Comparison of ENCODE assay signal across 17 cellular contexts in the genomic region with DNA sequence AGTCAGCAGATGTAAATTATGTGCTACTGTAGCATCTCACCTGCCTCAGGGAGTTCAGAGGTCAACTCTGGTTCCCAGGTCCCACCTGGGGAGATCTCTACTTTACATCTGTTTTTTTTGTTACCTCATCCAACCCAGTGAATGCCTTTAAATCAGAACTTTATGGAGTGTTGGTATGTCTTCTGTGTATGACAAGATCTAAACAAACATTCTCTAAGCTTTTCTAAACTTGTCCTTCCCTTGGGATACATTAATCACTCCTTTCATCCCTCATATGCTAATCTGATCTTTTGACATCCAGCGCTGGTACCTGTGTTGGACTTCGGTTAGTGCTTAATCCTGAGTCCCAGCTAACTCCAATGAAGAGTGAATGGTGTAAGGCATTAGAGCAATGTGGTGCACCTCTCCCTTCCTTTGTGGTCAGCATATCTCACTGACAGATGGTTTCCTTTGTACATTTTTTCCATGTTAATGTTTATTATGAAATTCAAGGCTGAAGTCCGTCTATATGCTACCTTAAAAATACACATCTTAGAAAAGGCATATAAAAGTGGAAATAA.
DNase-seq lines count a peak whose midpoint lies in the region; ATAC-seq, FAIRE-seq and TF ChIP-seq lines count a peak whose summit lies in the region.
"Had no signal": no experiment of that assay in that cellular context is flagged by ENCODE, and none has a peak within 500 bp of the region (broad histone marks: within the 10 kb centered on the region; RNA-seq: fewer than 3 reads in every experiment).

No MANE protein-coding gene starts in this region.

- no peak for TF ChIP-seq POLR2A in breast epithelium (IDR thresholded peaks at IDR 0.05)
- no peak for TF ChIP-seq POLR2A in upper lobe of left lung (IDR thresholded peaks at IDR 0.05)

- no peak overlapping the region for H3K4me2 ChIP-seq in mammary epithelial cell (ENCODE audit: insufficient read depth, low read depth, low read length)
- H3K4me2 ChIP-seq in SK-N-SH: no peak overlapping the region

- in situ Hi-C loops in mammary epithelial cell (cut with MboI; ENCODE audit: low sequenced_read_pairs in 2 of 2): no loop called here

- DNase-seq in mammary epithelial cell (peak; percentile 34), breast epithelium (ENCODE audit: low spot score in 2 of 2) (no peak), SK-N-SH (no peak), dermis blood vessel endothelial cell (peak; percentile 69), activated gamma-delta T cell treated with Interleukin-2 at 50 U/mL for 16 hours (no peak), upper lobe of left lung (no peak), D721Med (ENCODE audit: insufficient read length, low spot score) (no peak)
- no peak for DNase-seq in effector CD4-positive, alpha-beta T cell
- DNase-seq: Calu3; NCI-H1105 treated with DMSO at 0.1 percent for 48 hours; NCI-H526; posterior cingulate gyrus; Right ventricle myocardium superior; stimulated activated CD8-positive, alpha-beta memory T cell treated with anti-CD3 and anti-CD28 coated beads, Interleukin-4, amount 100 ng/mL, for 48 hours had no signal

- no peaks in the 10 kb centered on the region for H3K9me2 ChIP-seq in SK-N-SH

- POLR2A ChIA-PET in SK-N-SH (lab: Yijun Ruan, JAX): no interaction called here

- FAIRE-seq in D721Med (lab: Jason Lieb, UNC): no peak
- FAIRE-seq: HTR-8/SVneo, keratinocyte had no signal

- H3K36me3 ChIP-seq in mammary epithelial cell (ENCODE audit: insufficient read depth, low read length) (no peaks in the 10 kb centered on the region), breast epithelium (no peaks in the 10 kb centered on the region), SK-N-SH (replicated peaks in 1 of 2; ENCODE audit: control insufficient read depth in 1 of 2, insufficient read depth in 2 of 2, low read length in 1 of 2) (peaks cover 0 to 4% of the 10 kb centered on the region in 2 experiments), upper lobe of left lung (no peaks in the 10 kb centered on the region)
- H3K36me3 ChIP-seq: tibial nerve had no signal

- no peaks in the 10 kb centered on the region for H3K79me2 ChIP-seq in mammary epithelial cell (ENCODE audit: insufficient read depth, low read length)
- H3K79me2 ChIP-seq in SK-N-SH (ENCODE audit: insufficient read depth): no peaks in the 10 kb centered on the region

- TF ChIP-seq EP300 in SK-N-SH (IDR thresholded peaks at IDR 0.05; ENCODE audit: borderline replicate concordance in 1 of 2, low read depth in 1 of 2, low read length in 1 of 2) (no peak), upper lobe of left lung (IDR thresholded peaks at IDR 0.05) (no peak)

- H3K27ac ChIP-seq in mammary epithelial cell (ENCODE audit: insufficient read depth, low read depth, low read length) (no peak overlapping the region), breast epithelium (no peak overlapping the region), SK-N-SH (ENCODE audit: low read depth in 2 of 2, low read length in 1 of 2) (no peak overlapping the region), upper lobe of left lung (no peak overlapping the region)
- H3K27ac ChIP-seq: tibial nerve had no signal

- TF ChIP-seq CTCF in mammary epithelial cell (conservative IDR thresholded peaks at IDR 0.05 in 1 of 2, IDR thresholded peaks at IDR 0.05 in 1 of 2; ENCODE audit: extremely low read depth in 1 of 2, insufficient read depth in 1 of 2, low read depth in 1 of 2, low read length in 2 of 2): no peak
- TF ChIP-seq CTCF in breast epithelium (IDR thresholded peaks at IDR 0.05): no peak
- no peak for TF ChIP-seq CTCF in SK-N-SH (IDR thresholded peaks at IDR 0.05)
- TF ChIP-seq CTCF in upper lobe of left lung (IDR thresholded peaks at IDR 0.05): no peak
- no peak for TF ChIP-seq CTCF in D721Med (IDR thresholded peaks at IDR 0.05; ENCODE audit: insufficient read depth, missing control alignments)

- H4K20me1 ChIP-seq in mammary epithelial cell (ENCODE audit: insufficient read depth, low read length) (no peaks in the 10 kb centered on the region), SK-N-SH (ENCODE audit: insufficient read depth) (no peaks in the 10 kb centered on the region)

- no peak overlapping the region for H3K9ac ChIP-seq in mammary epithelial cell (ENCODE audit: insufficient read depth, low read length)
- no peak overlapping the region for H3K9ac ChIP-seq in SK-N-SH

- no peak for TF ChIP-seq RAD21 in SK-N-SH (IDR thresholded peaks at IDR 0.05; ENCODE audit: low read length)

- no peak for ATAC-seq in upper lobe of left lung (ENCODE audit: low FRiP score in 2 of 2)

- CTCF ChIA-PET in mammary epithelial cell (lab: Charles Lee; ENCODE audit: low non-redundant PET) (no interaction called here), SK-N-SH (lab: Yijun Ruan, JAX) (no interaction called here)

- intact Hi-C loops in mammary epithelial cell (cut with micrococcal nuclease) (no loop called here), breast epithelium (cut with DNase I; ENCODE audit: low total_unique reads) (no loop called here)

- dilution Hi-C loops in mammary epithelial cell (cut with HindIII; ENCODE audit: low sequenced_read_pairs): no loop called here

- no peak overlapping the region for H2AFZ ChIP-seq in mammary epithelial cell (ENCODE audit: low read depth, low read length)
- no peak overlapping the region for H2AFZ ChIP-seq in SK-N-SH (ENCODE audit: low read depth)

- no peak overlapping the region for H3K4me3 ChIP-seq in mammary epithelial cell (replicated peaks in 1 of 3; ENCODE audit: insufficient read depth in 1 of 3, low read depth in 2 of 3, low read length in 3 of 3)
- no peak overlapping the region for H3K4me3 ChIP-seq in breast epithelium
- H3K4me3 ChIP-seq in SK-N-SH (ENCODE audit: low read depth in 2 of 2, low read length in 1 of 2): no peak overlapping the region
- no peak overlapping the region for H3K4me3 ChIP-seq in upper lobe of left lung
- H3K4me3 ChIP-seq: tibial nerve had no signal

- H3K27me3 ChIP-seq in mammary epithelial cell (ENCODE audit: insufficient read depth, low read length): no peaks in the 10 kb centered on the region
- no peaks in the 10 kb centered on the region for H3K27me3 ChIP-seq in breast epithelium
- no peaks in the 10 kb centered on the region for H3K27me3 ChIP-seq in SK-N-SH (ENCODE audit: insufficient read depth)
- no peaks in the 10 kb centered on the region for H3K27me3 ChIP-seq in upper lobe of left lung
- H3K27me3 ChIP-seq: tibial nerve had no signal

- no peaks in the 10 kb centered on the region for H3K4me1 ChIP-seq in mammary epithelial cell (ENCODE audit: insufficient read depth, low read length)
- H3K4me1 ChIP-seq in breast epithelium: no peaks in the 10 kb centered on the region
- H3K4me1 ChIP-seq in SK-N-SH (ENCODE audit: control insufficient read depth in 1 of 2, insufficient read depth in 2 of 2, low read depth in 1 of 2, low read length in 1 of 2): no peaks in the 10 kb centered on the region; a peak in 1 of 4 replicates
- H3K4me1 ChIP-seq in upper lobe of left lung: no peaks in the 10 kb centered on the region
- H3K4me1 ChIP-seq: tibial nerve had no signal

- peaks cover 16% of the 10 kb centered on the region for H3F3A ChIP-seq in SK-N-SH (replicated peaks; ENCODE audit: insufficient read depth)

- no TSS peak for BruUV-seq in mammary epithelial cell (replicated peaks; lab: Mats Ljungman, UMichigan)

- H3K9me3 ChIP-seq in mammary epithelial cell (replicated peaks; ENCODE audit: insufficient read depth, low read length) (no peaks in the 10 kb centered on the region), breast epithelium (no peaks in the 10 kb centered on the region), SK-N-SH (peaks cover 5% of the 10 kb centered on the region; the same call in 1 of the 2 replicates), upper lobe of left lung (no peaks in the 10 kb centered on the region)
- H3K9me3 ChIP-seq: tibial nerve had no signal

- 77% methylated on average over 3 of the region's 3 CpGs for WGBS in mammary epithelial cell (ENCODE audit: low coverage, missing lambda C conversion rate)
- 73% methylated on average over 3 of the region's 3 CpGs for WGBS in SK-N-SH (ENCODE audit: low lambda C conversion rate)
- WGBS in upper lobe of left lung, 2 donors: 63 to 73% methylated on average over 3 of the region's 3 CpGs

TF ChIP-seq in SK-N-SH, 30 proteins besides CTCF, POLR2A, EP300 and RAD21:
- TF ChIP-seq USF1 (IDR thresholded peaks at IDR 0.05; ENCODE audit: borderline replicate concordance, low read depth) (no peak), PBX3 (IDR thresholded peaks at IDR 0.05) (peak; percentile 32; the same call in 1 of the 2 replicates)

Comparison
In these comparisons a context has a peak if more than half of its experiments do, and no peak if none do; other contexts are left out.
1. DNase-seq: peak in mammary epithelial cell (single experiment) and dermis blood vessel endothelial cell (single experiment); none in breast epithelium (0 of 2), SK-N-SH (single experiment), activated gamma-delta T cell treated with Interleukin-2 at 50 U/mL for 16 hours (single experiment), upper lobe of left lung (0 of 2), effector CD4-positive, alpha-beta T cell (single experiment) and D721Med (single experiment).